8 cellular contexts compared by ENCODE assay signal in the genomic region with DNA sequence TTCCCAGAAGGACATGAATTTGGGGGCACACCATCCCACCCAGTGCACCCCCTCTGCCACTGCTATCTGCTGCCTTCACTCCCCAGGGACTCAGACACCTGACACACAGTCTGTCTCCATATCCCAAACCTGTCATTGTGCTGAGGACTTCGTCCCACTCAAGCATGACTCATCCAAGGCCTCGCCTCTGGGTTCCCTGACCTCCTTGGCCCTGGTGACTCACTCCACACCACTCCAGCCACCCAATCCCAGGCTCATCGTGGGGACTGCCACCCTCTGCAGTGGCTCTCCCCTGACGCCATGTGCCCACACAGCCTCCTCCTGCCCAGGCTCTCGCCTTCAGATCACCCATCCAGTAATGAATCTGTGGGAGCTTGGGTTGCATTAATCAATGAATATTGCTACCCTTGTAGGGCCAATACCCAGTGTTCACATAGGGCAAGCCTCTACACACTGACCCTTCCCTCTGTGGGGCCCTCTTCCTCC. TPM values are rescaled to one million over a fixed set of nuclear protein-coding genes. Genes with fewer than 3 reads are reported as not detected.
A peak's percentile ranks its signal among the peaks of the same experiment; 100 is the strongest.
DNase-seq lines count a peak whose midpoint lies in the region; ATAC-seq and TF ChIP-seq lines count a peak whose summit lies in the region.
"Had no signal": no experiment of that assay in that cellular context is flagged by ENCODE, and none has a peak within 500 bp of the region (broad histone marks: within the 10 kb centered on the region; RNA-seq: fewer than 3 reads in every experiment).

No MANE protein-coding gene starts in this region.

- H2AFZ ChIP-seq in neuronal stem cell (ENCODE audit: low read length), result no peak overlapping the region

- H3K4me2 ChIP-seq in neuronal stem cell (ENCODE audit: insufficient read depth, low read length, poor library complexity, severe bottlenecking), result no peak overlapping the region

- peak overlapping the region; percentile 4 for H2AK5ac ChIP-seq in neuronal stem cell (ENCODE audit: low read depth, low read length)

- H3K9ac ChIP-seq in colonic mucosa (ENCODE audit: low read depth in 2 of 2, low read length in 2 of 2) (no peak overlapping the region), neuronal stem cell (ENCODE audit: low read depth, low read length, poor library complexity) (no peak overlapping the region)

- TF ChIP-seq EP300 in sigmoid colon (IDR thresholded peaks at IDR 0.05), result no peak

- TF ChIP-seq CTCF in colonic mucosa (IDR thresholded peaks at IDR 0.05) (no peak), sigmoid colon (IDR thresholded peaks at IDR 0.05) (no peak)

- H2BK12ac ChIP-seq in neuronal stem cell (ENCODE audit: low read length), result no peak overlapping the region

- H3K14ac ChIP-seq in neuronal stem cell (ENCODE audit: low read length), result no peak overlapping the region

- H2BK15ac ChIP-seq in neuronal stem cell (ENCODE audit: low read length), result no peak overlapping the region

- no peak for TF ChIP-seq POLR2A in sigmoid colon (IDR thresholded peaks at IDR 0.05)

- H3K27ac ChIP-seq in colonic mucosa, result no peak overlapping the region
- H3K27ac ChIP-seq in neuronal stem cell (replicated peaks; ENCODE audit: low read length), result no peak overlapping the region
- H3K27ac ChIP-seq in sigmoid colon, result no peak overlapping the region
- H3K27ac ChIP-seq: cardiac muscle cell had no signal

- no peak overlapping the region for H3K18ac ChIP-seq in neuronal stem cell (ENCODE audit: low read length)

- H4K91ac ChIP-seq in neuronal stem cell (ENCODE audit: low read depth, low read length, poor library complexity), result no peak overlapping the region

- H3K36me3 ChIP-seq in MG63 (no peaks in the 10 kb centered on the region), colonic mucosa (no peaks in the 10 kb centered on the region), neuronal stem cell (replicated peaks in 1 of 2; ENCODE audit: control insufficient read depth in 2 of 2, insufficient read depth in 2 of 2, low read length in 2 of 2) (peaks cover 0 to 2% of the 10 kb centered on the region in 2 donors), sigmoid colon (no peaks in the 10 kb centered on the region)
- H3K36me3 ChIP-seq: cardiac muscle cell had no signal

- H3K79me1 ChIP-seq in neuronal stem cell (ENCODE audit: low read depth, low read length), result no peaks in the 10 kb centered on the region

- intact Hi-C loops in colonic mucosa (cut with DNase I) (no loop called here), sigmoid colon (cut with DNase I) (loop anchor here (10.0 kb wide), 1 partner anchor 354 kb away; a partner anchor contains a TSS)

- no peaks in the 10 kb centered on the region for H3K27me3 ChIP-seq in MG63
- H3K27me3 ChIP-seq in colonic mucosa, result no peaks in the 10 kb centered on the region
- no peaks in the 10 kb centered on the region for H3K27me3 ChIP-seq in neuronal stem cell (ENCODE audit: control insufficient read depth in 3 of 3, insufficient read depth in 3 of 3, low read depth in 1 of 3, low read length in 3 of 3)
- no peaks in the 10 kb centered on the region for H3K27me3 ChIP-seq in sigmoid colon
- H3K27me3 ChIP-seq: cardiac muscle cell had no signal

- no peak overlapping the region for H4K8ac ChIP-seq in neuronal stem cell (ENCODE audit: low read depth, low read length)

- H3K9me3 ChIP-seq in MG63 (no peaks in the 10 kb centered on the region), colonic mucosa (no peaks in the 10 kb centered on the region), neuronal stem cell (replicated peaks in 1 of 2; ENCODE audit: control insufficient read depth in 2 of 2, insufficient read depth in 1 of 2, low read depth in 1 of 2, low read length in 2 of 2) (peaks cover 6 to 10% of the 10 kb centered on the region in 2 donors), sigmoid colon (no peaks in the 10 kb centered on the region)

- H2BK120ac ChIP-seq in neuronal stem cell (ENCODE audit: low read depth, low read length), result no peak overlapping the region

- no peak overlapping the region for H2BK5ac ChIP-seq in neuronal stem cell (ENCODE audit: low read length)

- DNase-seq in MG63 (peak; percentile 65), colonic mucosa (peak; percentile 60), neuronal stem cell (ENCODE audit: low spot score) (no peak), sigmoid colon (no peak), cortex of kidney (lab: John Stamatoyannopoulos, UW) (no peak), NCI-H1694 (lab: John Stamatoyannopoulos, UW) (no peak)

- H3K4me3 ChIP-seq in MG63, result no peak overlapping the region
- no peak overlapping the region for H3K4me3 ChIP-seq in colonic mucosa
- no peak overlapping the region for H3K4me3 ChIP-seq in neuronal stem cell (ENCODE audit: low read length in 2 of 2)
- no peak overlapping the region for H3K4me3 ChIP-seq in sigmoid colon
- H3K4me3 ChIP-seq: cardiac muscle cell had no signal

- no peaks in the 10 kb centered on the region for H3K4me1 ChIP-seq in colonic mucosa
- H3K4me1 ChIP-seq in neuronal stem cell (ENCODE audit: control insufficient read depth in 2 of 2, insufficient read depth in 1 of 2, low read depth in 1 of 2, low read length in 2 of 2), result no peaks in the 10 kb centered on the region
- H3K4me1 ChIP-seq in sigmoid colon, result no peaks in the 10 kb centered on the region

- WGBS in neuronal stem cell (ENCODE audit: extremely low coverage in 2 of 2, insufficient read length in 2 of 2, insufficient replicate concordance in 1 of 2), 2 donors, result no CpG with 5 or more reads among the region's 5 CpGs
- 41 to 66% methylated on average over 5 of the region's 5 CpGs for WGBS in sigmoid colon, 2 donors

- no peak overlapping the region for H3K23ac ChIP-seq in neuronal stem cell (ENCODE audit: low read depth, low read length, poor library complexity)

- peak; percentile 48 for ATAC-seq in GM19025 (IDR thresholded peaks at IDR 0.05; ENCODE audit: low read depth, unreplicated experiment)

- no peak overlapping the region for H3K4ac ChIP-seq in neuronal stem cell (ENCODE audit: low read length)

RNA-seq across cellular contexts. Expression of a gene that starts 6.6 kb away (rescaled TPM):
- 45.7 and 72.3 TPM in 2 replicates for total RNA-seq in MG63 (2014; rRNA removed; shearing (Covaris generic); ENCODE audit: low replicate concordance)
- total RNA-seq in colonic mucosa (100 to 1,000 TPM in 1 of 2 donors, 10 to 100 TPM in 1; 72.1 to 232 TPM), sigmoid colon (10 to 100 TPM; 33.0 to 77.9 (median 41.5) TPM)
- 183 TPM for polyA plus RNA-seq in neuronal stem cell (2013, experiment 1 of 2)
- polyA plus RNA-seq in neuronal stem cell (2013, experiment 2 of 2), result 199 TPM
- polyA plus RNA-seq in sigmoid colon, result 100 to 1,000 TPM in 1 of 3 donors, 10 to 100 TPM in 2; 22.2 to 102 (median 39.1) TPM

Comparison
In these comparisons a context has a peak if more than half of its experiments do, and no peak if none do; other contexts are left out.
1. DNase-seq: peak in MG63 (single experiment) and colonic mucosa (single experiment); none in neuronal stem cell (single experiment), sigmoid colon (single experiment), cortex of kidney (single experiment) and NCI-H1694 (single experiment).